11 cellular contexts compared by ENCODE assay signal in genomic region chr22:36406139-36406538, GRCh38. TPM values are rescaled to one million over a fixed set of nuclear protein-coding genes. Genes with fewer than 3 reads are reported as not detected.
A peak's percentile ranks its signal among the peaks of the same experiment; 100 is the strongest.
DNase-seq lines count a peak whose midpoint lies in the region; ATAC-seq and TF ChIP-seq lines count a peak whose summit lies in the region.
"Had no signal": no experiment of that assay in that cellular context is flagged by ENCODE, and none has a peak within 500 bp of the region (broad histone marks: within the 10 kb centered on the region; RNA-seq: fewer than 3 reads in every experiment).

No MANE protein-coding gene starts in this region.

- CTCF ChIA-PET in activated CD4-positive, alpha-beta T cell treated with anti-CD3 and anti-CD28 coated beads for 36 hours (lab: Charles Lee): interaction anchor here (0.9 to 1.8 kb wide), 5 partner anchors 17 to 105 kb away, joined by 3 to 6 read pairs (median 3); partner anchors contain the start of gene MYH9

- H3K4me1 ChIP-seq in spleen: peaks cover 25 to 96% (median 60%) of the 10 kb centered on the region in 6 donors

- WGBS in spleen, 5 donors: 56 to 88% (median 81%) methylated on average over 3 to 4 of the region's 4 CpGs

- H3K27ac ChIP-seq in spleen: peak overlapping the region; percentile 66 to 91 (median 84)

- POLR2A ChIA-PET in activated CD4-positive, alpha-beta T cell treated with anti-CD3 and anti-CD28 coated beads for 36 hours (lab: Charles Lee): interaction anchor here (0.6 to 0.9 kb wide), 2 partner anchors 51 to 66 kb away, joined by 3 to 8 read pairs; no protein-coding TSS in a partner anchor

- no peaks in the 10 kb centered on the region for H3K36me3 ChIP-seq in spleen

- no peak for TF ChIP-seq CTCF in spleen (IDR thresholded peaks at IDR 0.05 in 8 of 11, conservative IDR thresholded peaks at IDR 0.05 in 3 of 11)

- H3K27ac Mint-ChIP-seq in activated CD4-positive, alpha-beta T cell treated with anti-CD3 and anti-CD28 coated beads for 36 hours: peak overlapping the region; percentile 89
- H3K27ac Mint-ChIP-seq in activated T-helper 2 cell treated with anti-CD3 and anti-CD28 coated beads, Interferon-gamma antibody, Interleukin-2, Interleukin-4, amounts not matched to agents 10 μg/mL and 5 μg/mL and 100 μg/mL, durations not matched to agents 14 hours and 24 hours and 36 hours: peak overlapping the region; percentile 92

- no peaks in the 10 kb centered on the region for H3K9me3 Mint-ChIP-seq in activated CD4-positive, alpha-beta T cell treated with anti-CD3 and anti-CD28 coated beads for 36 hours (ENCODE audit: low read depth)
- no peaks in the 10 kb centered on the region for H3K9me3 Mint-ChIP-seq in activated T-helper 2 cell treated with anti-CD3 and anti-CD28 coated beads, Interferon-gamma antibody, Interleukin-2, Interleukin-4, amounts not matched to agents 10 μg/mL and 5 μg/mL and 100 μg/mL, durations not matched to agents 14 hours and 24 hours and 36 hours
- H3K9me3 Mint-ChIP-seq: activated T-cell treated with anti-CD3 and anti-CD28 coated beads, Interleukin-2, amount 50 U/mL, for 4 hours had no signal

- no peak overlapping the region for H3K4me3 Mint-ChIP-seq in activated CD4-positive, alpha-beta T cell treated with anti-CD3 and anti-CD28 coated beads for 36 hours
- peak overlapping the region; percentile 7 for H3K4me3 Mint-ChIP-seq in activated T-helper 2 cell treated with anti-CD3 and anti-CD28 coated beads, Interferon-gamma antibody, Interleukin-2, Interleukin-4, amounts not matched to agents 10 μg/mL and 5 μg/mL and 100 μg/mL, durations not matched to agents 14 hours and 24 hours and 36 hours (ENCODE audit: low read depth)

- H3K4me1 Mint-ChIP-seq in activated CD4-positive, alpha-beta T cell treated with anti-CD3 and anti-CD28 coated beads for 36 hours: peaks cover 39% of the 10 kb centered on the region
- peaks cover 37% of the 10 kb centered on the region for H3K4me1 Mint-ChIP-seq in activated T-helper 2 cell treated with anti-CD3 and anti-CD28 coated beads, Interferon-gamma antibody, Interleukin-2, Interleukin-4, amounts not matched to agents 10 μg/mL and 5 μg/mL and 100 μg/mL, durations not matched to agents 14 hours and 24 hours and 36 hours (ENCODE audit: low read depth)

- H3K9me3 ChIP-seq in spleen: no peaks in the 10 kb centered on the region

- peak; percentile 31 for ATAC-seq in activated CD4-positive, alpha-beta T cell treated with anti-CD3 and anti-CD28 coated beads for 36 hours
- no peak for ATAC-seq in left lobe of liver

- TF ChIP-seq POLR2A in spleen (IDR thresholded peaks at IDR 0.05): no peak

- intact Hi-C loops in activated CD4-positive, alpha-beta T cell treated with anti-CD3 and anti-CD28 coated beads for 36 hours (cut with DNase I, micrococcal nuclease): no loop called here
- intact Hi-C loops in activated T-helper 2 cell treated with anti-CD3 and anti-CD28 coated beads, Interferon-gamma antibody, Interleukin-2, Interleukin-4, amounts not matched to agents 10 μg/mL and 5 μg/mL and 100 μg/mL, durations not matched to agents 14 hours and 24 hours and 36 hours (cut with micrococcal nuclease): loop anchor here (5.0 kb wide), 1 partner anchor 46 kb away; no protein-coding TSS in a partner anchor
- intact Hi-C loops in spleen (cut with DNase I; ENCODE audit: low total_unique reads): no loop called here

- H3K27me3 ChIP-seq in spleen (replicated peaks in 1 of 7): no peaks in the 10 kb centered on the region

- H3K4me3 ChIP-seq in spleen: peak overlapping the region in 1 of 8 donors; percentile 47

- no peak for DNase-seq in activated CD4-positive, alpha-beta T cell treated with anti-CD3 and anti-CD28 coated beads for 36 hours
- no peak for DNase-seq in activated CD4-positive, alpha-beta T cell treated with anti-CD3 and anti-CD28 coated beads, Interleukin-2, amount 50 U/mL, for 4 hours
- DNase-seq in NOMO-1 treated with dmso at 0.1 percent for 144 hours (lab: John Stamatoyannopoulos, UW; ENCODE audit: unreplicated experiment) (peak; percentile 37), spleen (no peak), left lobe of liver (ENCODE audit: low spot score) (no peak), NCI-H774 (lab: John Stamatoyannopoulos, UW) (no peak), putamen (ENCODE audit: low spot score) (no peak)
- no peak for DNase-seq in activated T-helper 2 cell treated with anti-CD3 and anti-CD28 coated beads, Interferon-gamma antibody, Interleukin-2, Interleukin-4, amounts not matched to agents 10 μg/mL and 5 μg/mL and 100 μg/mL, durations not matched to agents 14 hours and 24 hours and 36 hours (ENCODE audit: low spot score)
- DNase-seq: GOT3, NCI-H69 had no signal

- no peaks in the 10 kb centered on the region for H3K36me3 Mint-ChIP-seq in activated CD4-positive, alpha-beta T cell treated with anti-CD3 and anti-CD28 coated beads for 36 hours (ENCODE audit: low read depth)
- H3K36me3 Mint-ChIP-seq in activated T-helper 2 cell treated with anti-CD3 and anti-CD28 coated beads, Interferon-gamma antibody, Interleukin-2, Interleukin-4, amounts not matched to agents 10 μg/mL and 5 μg/mL and 100 μg/mL, durations not matched to agents 14 hours and 24 hours and 36 hours (ENCODE audit: low read depth): no peaks in the 10 kb centered on the region

- H3K27me3 Mint-ChIP-seq in activated CD4-positive, alpha-beta T cell treated with anti-CD3 and anti-CD28 coated beads for 36 hours: no peaks in the 10 kb centered on the region
- H3K27me3 Mint-ChIP-seq in activated T-helper 2 cell treated with anti-CD3 and anti-CD28 coated beads, Interferon-gamma antibody, Interleukin-2, Interleukin-4, amounts not matched to agents 10 μg/mL and 5 μg/mL and 100 μg/mL, durations not matched to agents 14 hours and 24 hours and 36 hours (ENCODE audit: low read depth): no peaks in the 10 kb centered on the region

RNA-seq across cellular contexts. Expression of gene MYH9, which starts 18.4 kb away (rescaled TPM):
- total RNA-seq in activated CD4-positive, alpha-beta T cell treated with anti-CD3 and anti-CD28 coated beads for 36 hours: 100 to 1,000 TPM; 720 to 773 TPM
- total RNA-seq in activated T-helper 2 cell treated with anti-CD3 and anti-CD28 coated beads, Interferon-gamma antibody, Interleukin-2, Interleukin-4, amounts not matched to agents 10 μg/mL and 5 μg/mL and 100 μg/mL, durations not matched to agents 14 hours and 24 hours and 36 hours: 619 and 645 TPM in 2 replicates
- total RNA-seq in spleen (1,000 to 10,000 TPM in 4 of 7 donors, 100 to 1,000 TPM in 3; 575 to 1,376 (median 1,013) TPM), left lobe of liver (204 TPM)
- 100 to 1,000 TPM in 1 of 3 donors, 10 to 100 TPM in 2; 59.8 to 166 (median 71.1) TPM for polyA plus RNA-seq in spleen
